29 cellular contexts compared by ENCODE assay signal in genomic region chr9:119160559-119160958, GRCh38.
"Had no signal": no experiment of that assay in that cellular context is flagged by ENCODE, and none has a peak within 500 bp of the region (broad histone marks: within the 10 kb centered on the region; RNA-seq: fewer than 3 reads in every experiment).

No MANE protein-coding gene starts in this region.

- H3K36me3 Mint-ChIP-seq: stimulated activated effector memory CD8-positive, alpha-beta T cell treated with anti-CD3 and anti-CD28 coated beads, Interleukin-12 subunit alpha, Interleukin-12 subunit beta, amount 100 ng/mL, for 72 hours; stimulated activated memory B cell treated with anti-CD40 and anti-IgM and Interleukin-4, amounts not matched to agents 10 μg/mL and 1 μg/mL and 100 μg/mL, for 72 hours; stimulated activated naive B cell treated with anti-CD40 and anti-IgM and Interleukin-4, amounts not matched to agents 10 μg/mL and 1 μg/mL and 100 μg/mL, for 72 hours; type B pancreatic cell had no signal

- H3K9me3 ChIP-seq: stomach, testis, thoracic aorta, thyroid gland, tibial artery, tibial nerve, transverse colon, upper lobe of left lung, upper lobe of right lung, uterus, vagina had no signal

- H3K4me3 ChIP-seq: stomach, suprapubic skin, testis, thoracic aorta, thyroid gland, tibial artery, tibial nerve, transverse colon, upper lobe of left lung, upper lobe of right lung, uterus, vagina had no signal

- DNase-seq: stimulated activated CD4-positive, alpha-beta T cell treated with anti-CD3 and anti-CD28 coated beads, Interleukin-2, amount 100 ng/mL, for 48 hours; stimulated activated CD4-positive, alpha-beta T cell treated with anti-CD3 and anti-CD28 coated beads, Interleukin-4, amount 100 ng/mL, for 1 hour; stimulated activated CD4-positive, alpha-beta T cell treated with anti-CD3 and anti-CD28 coated beads, Interleukin-4, amount 100 ng/mL, for 24 hours; stimulated activated CD4-positive, alpha-beta T cell treated with anti-CD3 and anti-CD28 coated beads, Interleukin-4, amount 100 ng/mL, for 4 hours; stimulated activated CD8-positive, alpha-beta memory T cell treated with anti-CD3 and anti-CD28 coated beads, Interleukin-4, amount 100 ng/mL, for 48 hours; stimulated activated naive B cell treated with anti-CD40 and anti-IgM and Interleukin-4, amounts not matched to agents 10 μg/mL and 1 μg/mL and 100 μg/mL, for 72 hours; stimulated activated naive CD4-positive, alpha-beta T cell; stimulated activated naive CD4-positive, alpha-beta T cell treated with Interleukin-2 at 50 U/mL for 16 hours; stimulated activated naive CD8-positive, alpha-beta T cell treated with anti-CD3 and anti-CD28 coated beads, Interleukin-15, amount 100 ng/mL, for 72 hours; stimulated activated naive CD8-positive, alpha-beta T cell treated with anti-CD3 and anti-CD28 coated beads, Interleukin-15, Interleukin-2, amounts not matched to agents 100 U/mL and 50 U/mL, for 24 hours; stomach; substantia nigra; testis; thyroid gland; tibial artery; transverse colon; trophoblast cell; upper lobe of left lung; upper lobe of right lung; uterus had no signal

- H3K27ac Mint-ChIP-seq: stimulated activated effector memory CD8-positive, alpha-beta T cell treated with anti-CD3 and anti-CD28 coated beads, Interleukin-12 subunit alpha, Interleukin-12 subunit beta, amount 100 ng/mL, for 72 hours; stimulated activated memory B cell treated with anti-CD40 and anti-IgM and Interleukin-4, amounts not matched to agents 10 μg/mL and 1 μg/mL and 100 μg/mL, for 72 hours; stimulated activated naive B cell treated with anti-CD40 and anti-IgM and Interleukin-4, amounts not matched to agents 10 μg/mL and 1 μg/mL and 100 μg/mL, for 72 hours; stimulated activated naive CD8-positive, alpha-beta T cell treated with anti-CD3 and anti-CD28 coated beads, Interleukin-15, amount 100 ng/mL, for 72 hours; stimulated activated naive CD8-positive, alpha-beta T cell treated with anti-CD3 and anti-CD28 coated beads, Interleukin-15, Interleukin-2, amounts not matched to agents 100 ng/mL and 50 ng/mL, for 24 hours; type B pancreatic cell had no signal

- FAIRE-seq: urothelium cell line had no signal

- H3K4me1 ChIP-seq: stomach, suprapubic skin, testis, tibial artery, tibial nerve, transverse colon, upper lobe of left lung, upper lobe of right lung, uterus, vagina had no signal

- H3K27me3 ChIP-seq: stomach, suprapubic skin, testis, thyroid gland, tibial artery, tibial nerve, transverse colon, upper lobe of left lung, upper lobe of right lung, uterus, vagina had no signal

- H3K9me3 Mint-ChIP-seq: stimulated activated naive CD8-positive, alpha-beta T cell treated with anti-CD3 and anti-CD28 coated beads, Interleukin-15, amount 100 ng/mL, for 72 hours; stimulated activated naive CD8-positive, alpha-beta T cell treated with anti-CD3 and anti-CD28 coated beads, Interleukin-15, Interleukin-2, amounts not matched to agents 100 ng/mL and 50 ng/mL, for 24 hours; type B pancreatic cell had no signal

- ATAC-seq: stimulated activated effector memory CD8-positive, alpha-beta T cell treated with anti-CD3 and anti-CD28 coated beads, Interleukin-12 subunit alpha, Interleukin-12 subunit beta, amount 100 ng/mL, for 72 hours; stimulated activated memory B cell treated with anti-CD40 and anti-IgM and Interleukin-4, amounts not matched to agents 10 μg/mL and 1 μg/mL and 100 μg/mL, for 72 hours; stimulated activated naive B cell treated with anti-CD40 and anti-IgM and Interleukin-4, amounts not matched to agents 10 μg/mL and 1 μg/mL and 100 μg/mL, for 72 hours; stimulated activated naive CD8-positive, alpha-beta T cell treated with anti-CD3 and anti-CD28 coated beads, Interleukin-15, amount 100 ng/mL, for 72 hours; stimulated activated naive CD8-positive, alpha-beta T cell treated with anti-CD3 and anti-CD28 coated beads, Interleukin-15, Interleukin-2, amounts not matched to agents 100 U/mL and 50 U/mL, for 24 hours; upper lobe of right lung had no signal

- H3K36me3 ChIP-seq: stomach, suprapubic skin, thoracic aorta, thyroid gland, tibial artery, tibial nerve, transverse colon, upper lobe of left lung, upper lobe of right lung, uterus, vagina had no signal

- H3K27ac ChIP-seq: stomach, suprapubic skin, testis, thoracic aorta, thyroid gland, tibial artery, tibial nerve, transverse colon, upper lobe of left lung, upper lobe of right lung, uterus, vagina had no signal
